In the genomic region with DNA sequence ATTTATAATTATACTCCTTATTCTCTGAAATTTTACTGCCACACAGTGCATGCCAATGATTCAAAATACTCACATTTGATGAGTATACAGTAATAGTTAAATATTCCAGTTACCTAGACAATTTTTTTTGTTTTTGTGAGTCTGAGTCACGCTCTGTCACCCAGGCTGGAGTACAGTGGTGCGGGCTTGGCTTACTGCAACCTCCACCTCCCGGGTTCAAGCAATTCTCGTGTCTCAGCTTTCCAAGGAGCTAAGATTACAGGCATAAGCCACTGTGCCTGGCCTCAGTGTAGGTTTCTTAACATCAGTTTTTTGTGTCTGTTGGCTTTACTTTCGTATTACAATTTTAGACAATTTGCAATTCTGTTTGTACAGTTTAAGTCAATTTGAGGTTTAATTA, we compare ENCODE assay signal across 27 cellular contexts.
"Had no signal": no experiment of that assay in that cellular context is flagged by ENCODE, and none has a peak within 500 bp of the region (broad histone marks: within the 10 kb centered on the region; RNA-seq: fewer than 3 reads in every experiment).

No MANE protein-coding gene starts in this region.

- FAIRE-seq: astrocyte, bronchial epithelial cell, frontal cortex had no signal

- DNase-seq: activated B cell treated with CpG ODN at 0.5 μM for 24 hours; activated CD4-positive, alpha-beta T cell treated with anti-CD3 and anti-CD28 coated beads for 48 hours; activated CD4-positive, alpha-beta T cell treated with anti-CD3 and anti-CD28 coated beads, Interleukin-2, amount 50 U/mL, for 1 hour; activated CD4-positive, alpha-beta T cell treated with anti-CD3 and anti-CD28 coated beads, Interleukin-2, amount 50 U/mL, for 48 hours; activated CD8-positive, alpha-beta memory T cell treated with anti-CD3 and anti-CD28 coated beads for 24 hours; activated CD8-positive, alpha-beta T cell treated with anti-CD3 and anti-CD28 coated beads for 36 hours; activated effector memory CD4-positive, alpha-beta T cell treated with Interleukin-2 at 50 U/mL for 16 hours; activated gamma-delta T cell treated with Interleukin-2 at 50 U/mL for 16 hours; activated naive CD4-positive, alpha-beta T cell treated with anti-CD3 and anti-CD28 coated beads, Interleukin-2, amount 50 U/mL, for 16 hours; activated naive CD4-positive, alpha-beta T cell treated with Interleukin-2 at 50 U/mL for 16 hours; activated T-cell treated with anti-CD3 and anti-CD28 coated beads, Interleukin-2, amount 50 U/mL, for 4 hours; amniotic stem cell; anterior cingulate cortex; brain microvascular endothelial cell; dorsolateral prefrontal cortex; effector memory CD4-positive, alpha-beta T cell; endodermal cell; foreskin fibroblast; T-helper 2 cell; WERI-Rb-1 had no signal

- H3K4me3 ChIP-seq: coronary artery, dorsolateral prefrontal cortex had no signal

- ATAC-seq: activated CD4-positive, CD25-positive, alpha-beta regulatory T cell treated with anti-CD3 and anti-CD28 coated beads, Interleukin-2, amount 50 U/mL, for 24 hours; activated CD8-positive, alpha-beta T cell treated with anti-CD3 and anti-CD28 coated beads for 36 hours; activated T-cell treated with anti-CD3 and anti-CD28 coated beads, Interleukin-2, amount 50 U/mL, for 4 hours; activated T-helper 17 cell treated with anti-CD3 and anti-CD28 coated beads, Interleukin-2, amount 50 U/mL, for 72 hours; esophagus mucosa had no signal

- H3K27me3 ChIP-seq: brain microvascular endothelial cell, dorsolateral prefrontal cortex had no signal

- H3K27ac ChIP-seq: brain microvascular endothelial cell, coronary artery, dorsolateral prefrontal cortex, WERI-Rb-1 had no signal

- H3K36me3 ChIP-seq: brain microvascular endothelial cell, WERI-Rb-1 had no signal
